Comparison of ENCODE assay signal across 1 cellular context in the genomic region with DNA sequence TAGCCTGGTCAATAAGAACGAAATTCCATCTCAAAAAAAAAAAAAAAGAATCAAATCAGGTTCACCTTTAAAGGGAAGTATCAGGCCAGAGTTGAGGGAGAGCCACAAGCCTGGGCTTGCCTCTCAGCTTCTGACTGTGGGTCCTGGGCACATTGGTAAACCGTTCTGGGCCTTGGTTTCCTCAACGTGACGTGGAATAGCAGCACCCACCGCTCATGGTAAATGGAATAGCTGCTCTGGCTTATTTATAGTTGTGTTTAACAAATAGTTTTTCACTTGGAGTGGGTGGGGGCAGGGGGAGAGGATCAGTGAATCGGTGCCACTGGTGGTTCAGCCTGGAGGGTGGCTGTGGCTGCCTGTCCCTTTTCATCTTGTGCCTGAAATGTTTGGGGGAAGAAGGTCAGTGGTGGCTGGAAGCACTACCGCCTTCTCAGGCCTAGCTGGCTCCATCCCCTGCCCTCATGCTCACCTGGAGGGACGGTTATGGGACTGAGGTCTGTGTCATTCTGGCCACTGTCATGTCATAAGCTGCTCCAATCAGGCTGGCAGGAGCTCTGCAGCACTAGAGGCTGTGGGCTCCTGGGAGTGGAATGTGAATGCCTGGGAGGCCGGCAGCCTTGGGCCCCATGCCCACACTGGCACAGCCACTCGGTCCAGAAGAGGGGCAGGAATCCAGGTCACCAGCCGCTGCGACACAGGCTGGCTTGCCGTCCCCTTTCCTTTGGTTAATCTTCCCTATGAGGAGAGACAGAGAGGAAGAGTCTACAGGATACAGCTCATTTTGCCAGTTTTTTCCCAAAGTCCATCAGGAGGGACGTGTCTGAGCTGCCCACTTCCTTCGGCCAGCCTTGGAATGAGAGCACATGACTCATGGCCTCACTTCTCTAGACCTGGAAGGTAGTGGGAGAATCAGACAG.
TF ChIP-seq lines count a peak whose summit lies in the region.

No MANE protein-coding gene starts in this region.

TF ChIP-seq in liver, 16 proteins besides CTCF, POLR2A, EP300 and RAD21 (continued from another document):
- TF ChIP-seq JUND (IDR thresholded peaks at IDR 0.05), result peak; percentile 44 to 54
TF ChIP-seq in liver: peak in this region for 13.
